In the genomic region with DNA sequence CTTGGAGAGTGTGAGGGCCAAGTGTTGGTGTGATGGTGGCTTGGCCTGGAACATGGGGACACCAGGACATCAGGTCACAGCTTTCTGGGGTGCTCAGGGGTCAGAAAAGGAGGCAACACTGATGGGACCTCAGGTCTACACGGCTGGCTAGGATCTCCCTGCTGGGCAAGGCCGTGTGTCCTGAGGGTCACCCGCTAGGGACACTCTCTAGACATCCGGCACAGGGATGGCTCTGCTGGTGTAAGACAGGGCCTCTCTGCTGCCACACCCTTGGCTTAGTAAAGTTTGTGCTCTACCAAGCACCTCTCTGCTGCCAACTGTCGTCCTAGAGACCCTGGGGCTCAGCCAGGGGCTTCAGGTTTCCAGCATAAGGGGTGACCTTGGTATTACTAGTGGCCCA, we compare ENCODE assay signal across 1 cellular context.
TF ChIP-seq lines count a peak whose summit lies in the region.

No MANE protein-coding gene starts in this region.

TF ChIP-seq in IMR-90, 13 proteins besides CTCF, POLR2A, EP300 and RAD21:
- no peak for TF ChIP-seq BHLHE40 (IDR thresholded peaks at IDR 0.05; ENCODE audit: low read depth, low read length)
- no peak for TF ChIP-seq FOS (IDR thresholded peaks at IDR 0.05; ENCODE audit: low read depth, low read length)
- no peak for TF ChIP-seq CHD1 (IDR thresholded peaks at IDR 0.05; ENCODE audit: low read depth, low read length)
